Comparison of ENCODE assay signal across 11 cellular contexts in the genomic region with DNA sequence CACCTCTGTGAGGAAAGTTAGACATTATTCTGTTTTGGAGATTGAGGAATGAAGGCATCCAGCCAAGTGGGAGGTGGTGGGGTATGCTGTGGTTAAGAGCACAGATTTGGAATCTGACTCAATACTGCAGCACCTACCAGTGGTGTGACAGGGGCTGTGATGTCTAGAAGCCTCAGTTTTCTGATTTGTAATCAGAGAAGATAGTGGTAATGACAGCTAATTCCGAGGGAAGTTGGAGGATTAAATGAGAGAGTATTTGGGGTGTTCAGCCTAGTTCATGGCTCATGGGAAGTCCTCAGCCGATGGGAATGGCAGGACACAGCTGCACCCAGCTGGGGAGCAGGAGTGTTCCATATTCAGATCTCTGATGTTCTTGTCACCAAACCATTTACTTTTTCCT. TPM values are rescaled to one million over a fixed set of nuclear protein-coding genes. Genes with fewer than 3 reads are reported as not detected.
A peak's percentile ranks its signal among the peaks of the same experiment; 100 is the strongest.
DNase-seq lines count a peak whose midpoint lies in the region; ATAC-seq and TF ChIP-seq lines count a peak whose summit lies in the region.
"Had no signal": no experiment of that assay in that cellular context is flagged by ENCODE, and none has a peak within 500 bp of the region (broad histone marks: within the 10 kb centered on the region; RNA-seq: fewer than 3 reads in every experiment).

No MANE protein-coding gene starts in this region.

- TF ChIP-seq CTCF in osteocyte (IDR thresholded peaks at IDR 0.05) (peak; percentile 43), nephron progenitor cell (IDR thresholded peaks at IDR 0.05) (no peak), dorsolateral prefrontal cortex (IDR thresholded peaks at IDR 0.05 in 54 of 56, conservative IDR thresholded peaks at IDR 0.05 in 2 of 56; ENCODE audit: low read depth in 1 of 56, partially characterized antibody in 56 of 56) (no peak)

- H3K27me3 ChIP-seq in MG63 (no peaks in the 10 kb centered on the region), dorsolateral prefrontal cortex (no peaks in the 10 kb centered on the region)

- intact Hi-C loops in dorsolateral prefrontal cortex (cut with DNase I), result no loop called here

- no peak overlapping the region for H3K4me3 Mint-ChIP-seq in effector memory CD8-positive, alpha-beta T cell
- no peak overlapping the region for H3K4me3 Mint-ChIP-seq in osteocyte (ENCODE audit: unreplicated experiment)
- no peak overlapping the region for H3K4me3 Mint-ChIP-seq in nephron progenitor cell

- H3K36me3 Mint-ChIP-seq in effector memory CD8-positive, alpha-beta T cell (ENCODE audit: insufficient read depth), result peaks cover 50% of the 10 kb centered on the region
- peaks cover 47% of the 10 kb centered on the region for H3K36me3 Mint-ChIP-seq in osteocyte (ENCODE audit: unreplicated experiment)
- peaks cover 49% of the 10 kb centered on the region for H3K36me3 Mint-ChIP-seq in nephron progenitor cell (ENCODE audit: low read depth)

- H3K4me3 ChIP-seq in MG63 (no peak overlapping the region), dorsolateral prefrontal cortex (no peak overlapping the region)

- no peaks in the 10 kb centered on the region for H3K9me3 ChIP-seq in MG63

- H3K27me3 Mint-ChIP-seq in effector memory CD8-positive, alpha-beta T cell, result no peaks in the 10 kb centered on the region
- H3K27me3 Mint-ChIP-seq in osteocyte (ENCODE audit: unreplicated experiment) (no peaks in the 10 kb centered on the region), nephron progenitor cell (ENCODE audit: low read depth, poor library complexity) (no peaks in the 10 kb centered on the region)

- peaks cover 44% of the 10 kb centered on the region for H3K36me3 ChIP-seq in MG63

- H3K27ac ChIP-seq in dorsolateral prefrontal cortex, result peak overlapping the region in 1 of 59 donors; percentile 4

- H3K9me3 Mint-ChIP-seq in effector memory CD8-positive, alpha-beta T cell, result no peaks in the 10 kb centered on the region
- no peaks in the 10 kb centered on the region for H3K9me3 Mint-ChIP-seq in osteocyte (ENCODE audit: unreplicated experiment)
- H3K9me3 Mint-ChIP-seq in nephron progenitor cell, result peaks cover 15% of the 10 kb centered on the region

- DNase-seq in EH (ENCODE audit: low read depth) (peak; percentile 81), MG63 (peak; percentile 38), osteocyte (ENCODE audit: extremely low spot score, unreplicated experiment) (no peak), MV-4-11 (lab: John Stamatoyannopoulos, UW) (no peak), nephron progenitor cell (no peak), NAMALWA (ENCODE audit: low spot score) (no peak), dorsolateral prefrontal cortex (no peak)
- DNase-seq in effector memory CD8-positive, alpha-beta T cell, result no peak
- DNase-seq: activated CD4-positive, alpha-beta T cell treated with anti-CD3 and anti-CD28 coated beads for 48 hours; Kasumi-1; stimulated activated CD4-positive, alpha-beta T cell treated with anti-CD3 and anti-CD28 coated beads, Interleukin-2, amount 100 ng/mL, for 24 hours had no signal

- H3K4me1 Mint-ChIP-seq in effector memory CD8-positive, alpha-beta T cell (ENCODE audit: low read depth in 2 of 2), result peaks cover 21 to 36% of the 10 kb centered on the region in 2 donors
- peaks cover 16% of the 10 kb centered on the region for H3K4me1 Mint-ChIP-seq in osteocyte (ENCODE audit: unreplicated experiment)
- no peaks in the 10 kb centered on the region for H3K4me1 Mint-ChIP-seq in nephron progenitor cell

- peak overlapping the region; percentile 82 to 92 for H3K27ac Mint-ChIP-seq in effector memory CD8-positive, alpha-beta T cell
- H3K27ac Mint-ChIP-seq in osteocyte (ENCODE audit: unreplicated experiment) (peak overlapping the region; percentile 20), nephron progenitor cell (no peak overlapping the region)

- no peak for ATAC-seq in effector memory CD8-positive, alpha-beta T cell (replicated peaks)

RNA-seq across cellular contexts. Expression of gene SLC9A8, which starts 9.2 kb away (rescaled TPM):
- 1.2 and 3.2 TPM in 2 replicates for total RNA-seq in MG63 (2014; rRNA removed; shearing (Covaris generic); ENCODE audit: low replicate concordance)
- total RNA-seq in osteocyte (9.7 and 10.9 TPM in 2 replicates), dorsolateral prefrontal cortex (10 to 100 TPM in 117 of 120 experiments, 1 to 10 TPM in 3; 8.7 to 21.9 (median 14.9) TPM)

Comparison
In these comparisons a context has a peak if more than half of its experiments do, and no peak if none do; other contexts are left out.
1. DNase-seq: peak in EH (single experiment) and MG63 (single experiment); none in effector memory CD8-positive, alpha-beta T cell (0 of 3), osteocyte (single experiment), MV-4-11 (single experiment), nephron progenitor cell (single experiment), NAMALWA (single experiment) and dorsolateral prefrontal cortex (0 of 10).